In the genomic region with DNA sequence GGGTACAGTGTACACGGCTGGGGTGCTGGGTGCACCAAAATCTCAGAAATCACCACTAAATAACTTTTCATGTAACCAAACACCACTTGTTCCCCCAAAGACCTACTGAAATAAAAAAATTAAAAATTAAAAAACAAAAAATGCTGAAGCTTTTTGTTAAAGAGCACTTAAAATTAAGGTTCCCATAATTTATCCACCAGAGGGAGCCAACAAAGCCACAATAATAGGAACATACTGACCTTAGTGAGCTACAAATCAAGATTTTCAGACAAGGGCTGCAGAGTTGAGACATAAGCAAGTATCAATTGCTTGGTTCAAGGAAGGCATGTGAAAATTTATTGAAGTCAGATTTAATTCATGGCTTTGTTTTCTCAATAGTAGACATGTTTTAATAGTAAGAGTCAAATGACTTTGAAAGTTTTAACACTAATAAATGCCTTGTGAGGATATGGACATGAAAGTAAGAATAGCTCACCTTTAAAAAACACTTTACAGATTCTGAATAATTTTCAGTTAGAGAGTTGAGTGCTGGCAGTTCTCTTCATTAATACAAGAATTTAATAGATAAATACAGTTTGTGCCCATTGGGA, we compare ENCODE assay signal across 8 cellular contexts. TPM values are rescaled to one million over a fixed set of nuclear protein-coding genes. Genes with fewer than 3 reads are reported as not detected.
DNase-seq lines count a peak whose midpoint lies in the region; FAIRE-seq and TF ChIP-seq lines count a peak whose summit lies in the region.

No MANE protein-coding gene starts in this region.

- H3K4me2 ChIP-seq in neuronal stem cell (ENCODE audit: insufficient read depth, low read length, poor library complexity, severe bottlenecking): no peak overlapping the region

- no peak overlapping the region for H3K4ac ChIP-seq in neuronal stem cell (ENCODE audit: low read length)

- H3K14ac ChIP-seq in neuronal stem cell (ENCODE audit: low read length): no peak overlapping the region

- H3K27me3 ChIP-seq in neuronal stem cell (ENCODE audit: control insufficient read depth in 3 of 3, insufficient read depth in 3 of 3, low read depth in 1 of 3, low read length in 3 of 3): no peaks in the 10 kb centered on the region

- peaks cover 3% of the 10 kb centered on the region for H3K9me3 Mint-ChIP-seq in nephron progenitor cell

- H3K4me3 Mint-ChIP-seq in nephron progenitor cell: no peak overlapping the region

- H3K4me1 ChIP-seq in neuronal stem cell (ENCODE audit: control insufficient read depth in 2 of 2, insufficient read depth in 1 of 2, low read depth in 1 of 2, low read length in 2 of 2): no peaks in the 10 kb centered on the region

- no peak overlapping the region for H2BK5ac ChIP-seq in neuronal stem cell (ENCODE audit: low read length)

- FAIRE-seq in G401.6 (lab: Jason Lieb, UNC): peak; percentile 75

- H3K36me3 Mint-ChIP-seq in nephron progenitor cell (ENCODE audit: low read depth): no peaks in the 10 kb centered on the region

- H3K9me3 ChIP-seq in neuronal stem cell (replicated peaks in 1 of 2; ENCODE audit: control insufficient read depth in 2 of 2, insufficient read depth in 1 of 2, low read depth in 1 of 2, low read length in 2 of 2): no peaks in the 10 kb centered on the region

- H4K91ac ChIP-seq in neuronal stem cell (ENCODE audit: low read depth, low read length, poor library complexity): no peak overlapping the region

- no peak overlapping the region for H4K8ac ChIP-seq in neuronal stem cell (ENCODE audit: low read depth, low read length)

- TF ChIP-seq CTCF in coronary artery (IDR thresholded peaks at IDR 0.05): peak; percentile 29
- peak; percentile 42 for TF ChIP-seq CTCF in nephron progenitor cell (IDR thresholded peaks at IDR 0.05)

- no peak overlapping the region for H3K27ac Mint-ChIP-seq in nephron progenitor cell

- no peak overlapping the region for H3K23ac ChIP-seq in neuronal stem cell (ENCODE audit: low read depth, low read length, poor library complexity)

- H3K9ac ChIP-seq in neuronal stem cell (ENCODE audit: low read depth, low read length, poor library complexity): no peak overlapping the region

- no peak overlapping the region for H3K4me3 ChIP-seq in coronary artery
- no peak overlapping the region for H3K4me3 ChIP-seq in neuronal stem cell (ENCODE audit: low read length in 2 of 2)

- no peaks in the 10 kb centered on the region for H3K27me3 Mint-ChIP-seq in nephron progenitor cell (ENCODE audit: low read depth, poor library complexity)

- H2AFZ ChIP-seq in neuronal stem cell (ENCODE audit: low read length): no peak overlapping the region

- WGBS in neuronal stem cell (ENCODE audit: extremely low coverage in 2 of 2, insufficient read length in 2 of 2, insufficient replicate concordance in 1 of 2), 2 donors: no CpG with 5 or more reads among the region's 1 CpG

- DNase-seq in NCI-H1694 (lab: John Stamatoyannopoulos, UW) (peak; percentile 4), coronary artery (ENCODE audit: low spot score) (no peak), nephron progenitor cell (no peak), neuronal stem cell (ENCODE audit: low spot score) (no peak), posterior vena cava (ENCODE audit: low spot score) (no peak), retina (no peak)
- no peak for DNase-seq in activated naive CD4-positive, alpha-beta T cell treated with Interleukin-2 at 50 U/mL for 16 hours

- H2BK12ac ChIP-seq in neuronal stem cell (ENCODE audit: low read length): no peak overlapping the region

- no peaks in the 10 kb centered on the region for H3K79me1 ChIP-seq in neuronal stem cell (ENCODE audit: low read depth, low read length)

- no peak overlapping the region for H2BK120ac ChIP-seq in neuronal stem cell (ENCODE audit: low read depth, low read length)

- H3K18ac ChIP-seq in neuronal stem cell (ENCODE audit: low read length): no peak overlapping the region

- H3K36me3 ChIP-seq in neuronal stem cell (replicated peaks in 1 of 2; ENCODE audit: control insufficient read depth in 2 of 2, insufficient read depth in 2 of 2, low read length in 2 of 2): no peaks in the 10 kb centered on the region

- intact Hi-C loops in posterior vena cava (cut with DNase I): no loop called here

- peaks cover 10% of the 10 kb centered on the region for H3K4me1 Mint-ChIP-seq in nephron progenitor cell

- H3K27ac ChIP-seq in coronary artery: no peak overlapping the region
- H3K27ac ChIP-seq in neuronal stem cell (replicated peaks; ENCODE audit: low read length): no peak overlapping the region

- H2BK15ac ChIP-seq in neuronal stem cell (ENCODE audit: low read length): no peak overlapping the region

- H2AK5ac ChIP-seq in neuronal stem cell (ENCODE audit: low read depth, low read length): no peak overlapping the region

RNA-seq across cellular contexts. Expression of gene SCOC, which starts 43.0 kb away (rescaled TPM):
- polyA plus RNA-seq in neuronal stem cell (2013, experiment 1 of 2): 60.4 TPM
- 61.6 TPM for polyA plus RNA-seq in neuronal stem cell (2013, experiment 2 of 2)
- total RNA-seq in posterior vena cava: 10 to 100 TPM; 62.2 to 63.7 TPM
